ENCODE assay signal across 7 cellular contexts in the genomic region with DNA sequence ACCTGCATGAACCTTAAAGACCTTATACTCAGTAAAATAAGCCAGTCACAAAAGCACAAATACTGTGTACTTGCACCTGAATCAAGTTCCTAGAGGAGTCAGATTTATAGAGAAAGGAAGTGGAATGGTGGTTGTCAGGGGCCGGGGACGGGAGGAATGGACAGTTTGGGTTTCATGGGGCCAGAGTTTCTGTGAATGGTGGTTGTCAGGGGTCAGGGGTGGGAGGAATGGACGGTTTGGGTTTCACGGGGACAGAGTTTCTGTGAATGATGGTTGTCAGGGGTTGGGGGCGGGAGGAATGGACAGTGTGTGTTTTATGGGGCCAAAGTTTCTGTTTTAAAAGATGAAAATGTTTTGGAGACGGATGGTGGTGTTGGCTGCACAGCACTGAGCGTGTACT.
"Had no signal": no experiment of that assay in that cellular context is flagged by ENCODE, and none has a peak within 500 bp of the region (broad histone marks: within the 10 kb centered on the region; RNA-seq: fewer than 3 reads in every experiment).

No MANE protein-coding gene starts in this region.

- DNase-seq: H9, HCEC 1CT, IMR-90 had no signal

- H3K4me3 ChIP-seq: GM23338 had no signal

- ATAC-seq: GM23338 had no signal

- FAIRE-seq: H1, H54, HTR-8/SVneo had no signal
